17 cellular contexts compared by ENCODE assay signal in the genomic region with DNA sequence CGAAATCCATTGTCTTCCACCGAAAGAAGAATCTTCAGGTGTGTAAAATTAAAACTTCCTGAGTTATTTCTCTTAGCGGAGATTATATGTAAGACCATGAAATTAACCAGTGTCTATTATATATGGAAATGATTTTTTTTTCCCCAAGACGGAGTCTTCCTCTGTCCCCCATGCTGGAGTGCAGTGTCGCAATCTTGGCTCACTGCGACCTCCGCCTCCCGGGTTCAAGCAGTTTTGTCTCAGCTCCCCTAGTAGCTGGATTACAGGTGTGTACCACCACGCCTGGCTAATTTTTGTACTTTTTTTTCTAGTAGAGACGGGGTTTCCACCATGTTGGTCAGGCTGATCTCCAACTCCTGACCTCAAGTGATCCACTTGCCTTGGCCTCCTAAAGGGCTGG. TPM values are rescaled to one million over a fixed set of nuclear protein-coding genes. Genes with fewer than 3 reads are reported as not detected.
DNase-seq lines count a peak whose midpoint lies in the region; ATAC-seq, FAIRE-seq and TF ChIP-seq lines count a peak whose summit lies in the region.
"Had no signal": no experiment of that assay in that cellular context is flagged by ENCODE, and none has a peak within 500 bp of the region (broad histone marks: within the 10 kb centered on the region; RNA-seq: fewer than 3 reads in every experiment).

No MANE protein-coding gene starts in this region.

- no peaks in the 10 kb centered on the region for H3K9me2 ChIP-seq in PC-3 (replicated peaks; ENCODE audit: low read length)

- H3K4me3 Mint-ChIP-seq in central memory CD8-positive, alpha-beta T cell = no peak overlapping the region
- H3K4me3 Mint-ChIP-seq in stimulated activated naive CD8-positive, alpha-beta T cell treated with anti-CD3 and anti-CD28 coated beads, Interleukin-15, amount 100 ng/mL, for 72 hours = peak overlapping the region; percentile 91 to 94

- ATAC-seq in HepG2 (no peak), right lobe of liver (no peak), PC-3 (no peak), GM19455 (IDR thresholded peaks at IDR 0.05; ENCODE audit: unreplicated experiment) (no peak)
- no peak for ATAC-seq in central memory CD8-positive, alpha-beta T cell (replicated peaks; ENCODE audit: extremely low read depth, poor library complexity, severe bottlenecking)
- ATAC-seq in stimulated activated naive CD8-positive, alpha-beta T cell treated with anti-CD3 and anti-CD28 coated beads, Interleukin-15, amount 100 ng/mL, for 72 hours = no peak
- ATAC-seq: esophagus mucosa, psoas muscle had no signal

- no peak for TF ChIP-seq CTCF in HepG2 (CRISPR knock-in tag; IDR thresholded peaks at IDR 0.05)
- TF ChIP-seq CTCF in right lobe of liver (IDR thresholded peaks at IDR 0.05) = no peak
- no peak for TF ChIP-seq CTCF in PC-3 (conservative IDR thresholded peaks at IDR 0.05; ENCODE audit: low read depth, low read length)
- no peak for TF ChIP-seq CTCF in brain microvascular endothelial cell (IDR thresholded peaks at IDR 0.05; ENCODE audit: low read depth, low read length, missing control alignments)

- FAIRE-seq in HepG2 (lab: Jason Lieb, UNC) = no peak
- FAIRE-seq: RCC 7860, TTC549 had no signal

- intact Hi-C loops in HepG2 (cut with micrococcal nuclease; ENCODE audit: unreplicated experiment) (no loop called here), right lobe of liver (cut with DNase I) (no loop called here), PC-3 (cut with micrococcal nuclease) (no loop called here)

- no peak for DNase-seq in HepG2 (ENCODE audit: low spot score)
- no peak for DNase-seq in right lobe of liver
- no peak for DNase-seq in PC-3
- no peak for DNase-seq in central memory CD8-positive, alpha-beta T cell (ENCODE audit: low spot score in 2 of 2)
- DNase-seq in stimulated activated naive CD8-positive, alpha-beta T cell treated with anti-CD3 and anti-CD28 coated beads, Interleukin-15, amount 100 ng/mL, for 72 hours = no peak
- no peak for DNase-seq in globus pallidus (ENCODE audit: low spot score)
- DNase-seq in brain microvascular endothelial cell = no peak
- DNase-seq: cerebellar nuclear complex, midbrain, NCI-H1105, NCI-H446, psoas muscle, stomach had no signal

- CTCF ChIA-PET in HepG2 (lab: Yijun Ruan, JAX; ENCODE audit: low intra/inter-chr PET ratio, low total read pairs) = no interaction called here
- CTCF ChIA-PET in PC-3 (lab: Charles Lee) = no interaction called here

- POLR2A ChIA-PET in HepG2 (lab: Yijun Ruan, JAX) (interaction anchor here (1.1 kb wide), 1 partner anchor 109 kb away, joined by 4 read pairs; no protein-coding TSS in a partner anchor), PC-3 (lab: Charles Lee; ENCODE audit: unreplicated experiment) (no interaction called here)

- WGBS in HepG2 (ENCODE audit: low lambda C conversion rate) = 95% methylated on average over 10 of the region's 10 CpGs
- 78% methylated on average over 5 of the region's 10 CpGs for WGBS in right lobe of liver (ENCODE audit: insufficient coverage, low coverage, low lambda C conversion rate, missing lambda C conversion rate)

- H3K9me3 Mint-ChIP-seq in central memory CD8-positive, alpha-beta T cell = no peaks in the 10 kb centered on the region
- H3K9me3 Mint-ChIP-seq in stimulated activated naive CD8-positive, alpha-beta T cell treated with anti-CD3 and anti-CD28 coated beads, Interleukin-15, amount 100 ng/mL, for 72 hours = no peaks in the 10 kb centered on the region

- H3K4me2 ChIP-seq in HepG2 (ENCODE audit: low read depth, low read length) (0 out of 2 replicates have a peak overlapping the region, but pooled peaks have one; percentile 91), PC-3 (ENCODE audit: low read length) (peak overlapping the region; percentile 92)

- H3K9ac ChIP-seq in HepG2 (ENCODE audit: insufficient read depth, low read depth, low read length) (no peak overlapping the region), PC-3 (ENCODE audit: low read length) (no peak overlapping the region)

- H3K9me3 ChIP-seq in HepG2 (ENCODE audit: low read length) = no peaks in the 10 kb centered on the region
- H3K9me3 ChIP-seq in right lobe of liver = no peaks in the 10 kb centered on the region
- H3K9me3 ChIP-seq in PC-3 (ENCODE audit: low read length) = no peaks in the 10 kb centered on the region
- H3K9me3 ChIP-seq: psoas muscle, stomach had no signal

- H3K4me3 ChIP-seq in HepG2 (replicated peaks in 1 of 3; ENCODE audit: insufficient read depth in 1 of 3, low read depth in 2 of 3, low read length in 3 of 3) = no peak overlapping the region; a peak in 1 of 6 replicates
- no peak overlapping the region for H3K4me3 ChIP-seq in right lobe of liver
- peak overlapping the region; percentile 79 for H3K4me3 ChIP-seq in PC-3 (ENCODE audit: low read length)
- no peak overlapping the region for H3K4me3 ChIP-seq in brain microvascular endothelial cell (ENCODE audit: low read depth, low read length)
- H3K4me3 ChIP-seq: psoas muscle had no signal

- BruUV-seq in HepG2 (replicated peaks; lab: Mats Ljungman, UMichigan) (no TSS peak), PC-3 (replicated peaks; lab: Mats Ljungman, UMichigan) (no TSS peak)

- H3K79me2 ChIP-seq in HepG2 (ENCODE audit: insufficient read depth, low read length) (peaks cover 22% of the 10 kb centered on the region), PC-3 (ENCODE audit: low read length) (peaks cover 50% of the 10 kb centered on the region)

- TF ChIP-seq EP300 in HepG2 (IDR thresholded peaks at IDR 0.05; ENCODE audit: low read depth in 2 of 2, low read length in 2 of 2) (no peak), HepG2 (CRISPR knock-in tag; IDR thresholded peaks at IDR 0.05; ENCODE audit: borderline replicate concordance) (no peak)

- H3K36me3 ChIP-seq in HepG2 (replicated peaks in 1 of 2; ENCODE audit: control insufficient read depth in 1 of 2, insufficient read depth in 2 of 2, low read length in 2 of 2) = peaks cover 11 to 46% of the 10 kb centered on the region in 2 experiments
- H3K36me3 ChIP-seq in right lobe of liver = peaks cover 7 to 39% (median 23%) of the 10 kb centered on the region in 4 donors
- H3K36me3 ChIP-seq in PC-3 (ENCODE audit: low read depth, low read length) = peaks cover 50% of the 10 kb centered on the region
- H3K36me3 ChIP-seq in brain microvascular endothelial cell (replicated peaks) = peaks cover 46% of the 10 kb centered on the region

- H3K4me1 ChIP-seq in HepG2 (ENCODE audit: insufficient read depth, low read length) (peaks cover 75% of the 10 kb centered on the region), right lobe of liver (peaks cover 0 to 27% (median 12%) of the 10 kb centered on the region in 4 donors), PC-3 (ENCODE audit: insufficient read depth, low read length) (peaks cover 26% of the 10 kb centered on the region)

- H3F3A ChIP-seq in PC-3 (ENCODE audit: low read length, unreplicated experiment) = peaks cover 34% of the 10 kb centered on the region

- peaks cover 61% of the 10 kb centered on the region for H3K36me3 Mint-ChIP-seq in central memory CD8-positive, alpha-beta T cell (ENCODE audit: insufficient read depth)

- H2AFZ ChIP-seq in HepG2 (ENCODE audit: low read length) = no peak overlapping the region
- no peak overlapping the region for H2AFZ ChIP-seq in PC-3 (ENCODE audit: low read length)

- H3K27me3 ChIP-seq in HepG2 (ENCODE audit: control insufficient read depth in 1 of 2, insufficient read depth in 2 of 2, low read length in 2 of 2) = peaks cover 1 to 2% of the 10 kb centered on the region in 2 experiments; a peak in 2 of 5 replicates
- H3K27me3 ChIP-seq in right lobe of liver = no peaks in the 10 kb centered on the region
- no peaks in the 10 kb centered on the region for H3K27me3 ChIP-seq in PC-3 (ENCODE audit: low read length)
- no peaks in the 10 kb centered on the region for H3K27me3 ChIP-seq in brain microvascular endothelial cell (replicated peaks)
- H3K27me3 ChIP-seq: stomach had no signal

- TF ChIP-seq POLR2A in HepG2 (IDR thresholded peaks at IDR 0.05; ENCODE audit: insufficient read depth in 1 of 2, low read depth in 2 of 2, low read length in 2 of 2) (no peak), right lobe of liver (IDR thresholded peaks at IDR 0.05) (no peak)

- no peak for TF ChIP-seq RAD21 in HepG2 (CRISPR knock-in tag; IDR thresholded peaks at IDR 0.05)

- H4K20me1 ChIP-seq in HepG2 (ENCODE audit: insufficient read depth, low read length) (peaks cover 28% of the 10 kb centered on the region), PC-3 (ENCODE audit: low read length) (peaks cover 62% of the 10 kb centered on the region)

- H3K27ac Mint-ChIP-seq in central memory CD8-positive, alpha-beta T cell (ENCODE audit: low read depth) = peak overlapping the region; percentile 38
- H3K27ac Mint-ChIP-seq in stimulated activated naive CD8-positive, alpha-beta T cell treated with anti-CD3 and anti-CD28 coated beads, Interleukin-15, amount 100 ng/mL, for 72 hours = peak overlapping the region in 1 of 2 donors; percentile 65

- in situ Hi-C loops in HepG2 (cut with HindIII; ENCODE audit: extremely low pct_ligation_motif_present, low pct_unique_long_range_greater_than_20kb) (loop anchor here (5.0 kb wide), 1 partner anchor 37 kb away; a partner anchor contains a TSS), brain microvascular endothelial cell (cut with HindIII; ENCODE audit: low pct_ligation_motif_present, low sequenced_read_pairs) (no loop called here)

- H3K27me3 Mint-ChIP-seq in central memory CD8-positive, alpha-beta T cell = no peaks in the 10 kb centered on the region
- H3K27me3 Mint-ChIP-seq in stimulated activated naive CD8-positive, alpha-beta T cell treated with anti-CD3 and anti-CD28 coated beads, Interleukin-15, amount 100 ng/mL, for 72 hours = no peaks in the 10 kb centered on the region

- no peak overlapping the region for H3K27ac ChIP-seq in HepG2 (ENCODE audit: extremely low read length, insufficient read depth, low read length)
- no peak overlapping the region for H3K27ac ChIP-seq in right lobe of liver
- H3K27ac ChIP-seq in PC-3 (ENCODE audit: low read length) = no peak overlapping the region
- no peak overlapping the region for H3K27ac ChIP-seq in brain microvascular endothelial cell
- H3K27ac ChIP-seq: psoas muscle, stomach had no signal

- peaks cover 55% of the 10 kb centered on the region for H3K4me1 Mint-ChIP-seq in central memory CD8-positive, alpha-beta T cell
- H3K4me1 Mint-ChIP-seq in stimulated activated naive CD8-positive, alpha-beta T cell treated with anti-CD3 and anti-CD28 coated beads, Interleukin-15, amount 100 ng/mL, for 72 hours = peaks cover 84% of the 10 kb centered on the region

RNA-seq across cellular contexts. Expression of a gene that starts 2.8 kb away (rescaled TPM):
- total RNA-seq in HepG2 (2016; rRNA removed; fragmentation: Illumina TruSeq; extraction: Trizol) (1,630 and 2,526 TPM in 2 replicates), right lobe of liver (100 to 1,000 TPM; 136 to 220 (median 147) TPM), PC-3 (2014; rRNA removed) (3,300 and 3,371 TPM in 2 replicates)
- total RNA-seq in HepG2 (2016; cell fraction: cytosol; rRNA removed; fragmentation: Illumina TruSeq; extraction: Trizol; ENCODE audit: low read depth) = 453 and 456 TPM in 2 replicates
- 1,637 and 2,557 TPM in 2 replicates for total RNA-seq in HepG2 (2016; cell fraction: insoluble cytoplasmic fraction; rRNA removed; fragmentation: Illumina TruSeq; extraction: Trizol)
- 837 and 870 TPM in 2 replicates for total RNA-seq in HepG2 (2016; cell fraction: membrane; rRNA removed; fragmentation: Illumina TruSeq; extraction: Trizol)
- 527 and 560 TPM in 2 replicates for total RNA-seq in HepG2 (2016; cell fraction: nucleus; rRNA removed; fragmentation: Illumina TruSeq; extraction: Trizol)
- 996 and 1,335 TPM in 2 replicates for polyA plus RNA-seq in HepG2 (2011; rRNA removed)
- 979 and 1,087 TPM in 2 replicates for polyA plus RNA-seq in HepG2 (2011; cell fraction: cytosol; rRNA removed)
- 385 and 550 TPM in 2 replicates for polyA plus RNA-seq in HepG2 (2011; cell fraction: nucleus; rRNA removed)
- polyA plus RNA-seq in HepG2 (2012) = 1,088 and 1,104 TPM in 2 replicates
- polyA plus RNA-seq in HepG2 (2016; cell fraction: cytosol; fragmentation: Illumina TruSeq; extraction: Trizol; ENCODE audit: low read depth) = 580 and 585 TPM in 2 replicates
- polyA plus RNA-seq in HepG2 (2016; cell fraction: insoluble cytoplasmic fraction; fragmentation: Illumina TruSeq; extraction: Trizol; ENCODE audit: low read depth) = 2,503 and 2,588 TPM in 2 replicates
- polyA plus RNA-seq in HepG2 (2016; cell fraction: membrane; fragmentation: Illumina TruSeq; extraction: Trizol; ENCODE audit: low read depth) = 756 and 768 TPM in 2 replicates
- polyA plus RNA-seq in HepG2 (2016; cell fraction: nucleus; fragmentation: Illumina TruSeq; extraction: Trizol; ENCODE audit: insufficient read depth, low read depth) = 908 and 932 TPM in 2 replicates
- 405 and 954 TPM in 2 replicates for polyA minus RNA-seq in HepG2 (2011; rRNA and poly(A)+ RNA removed; ENCODE audit: low replicate concordance)
- polyA minus RNA-seq in HepG2 (2011; cell fraction: cytosol; rRNA and poly(A)+ RNA removed) = 424 and 441 TPM in 2 replicates
- 138 and 202 TPM in 2 replicates for polyA minus RNA-seq in HepG2 (2011; cell fraction: nucleus; rRNA and poly(A)+ RNA removed)

RNA-seq across cellular contexts. Expression of a gene that starts 35.6 kb away (rescaled TPM):
- total RNA-seq in HepG2 (2016; rRNA removed; fragmentation: Illumina TruSeq; extraction: Trizol) = 12.4 and 13.4 TPM in 2 replicates
- total RNA-seq in HepG2 (2016; cell fraction: cytosol; rRNA removed; fragmentation: Illumina TruSeq; extraction: Trizol; ENCODE audit: low read depth) = 10.3 and 12.4 TPM in 2 replicates
- total RNA-seq in HepG2 (2016; cell fraction: insoluble cytoplasmic fraction; rRNA removed; fragmentation: Illumina TruSeq; extraction: Trizol) = 11.7 and 13.3 TPM in 2 replicates
- total RNA-seq in HepG2 (2016; cell fraction: membrane; rRNA removed; fragmentation: Illumina TruSeq; extraction: Trizol) = 17.4 and 19.2 TPM in 2 replicates
- 9.3 and 11.7 TPM in 2 replicates for total RNA-seq in HepG2 (2016; cell fraction: nucleus; rRNA removed; fragmentation: Illumina TruSeq; extraction: Trizol)
- 22.8 and 25.1 TPM in 2 replicates for polyA plus RNA-seq in HepG2 (2011; rRNA removed)
- 9.8 and 15.2 TPM in 2 replicates for polyA plus RNA-seq in HepG2 (2011; cell fraction: cytosol; rRNA removed)
- 35.1 and 44.2 TPM in 2 replicates for polyA plus RNA-seq in HepG2 (2011; cell fraction: nucleus; rRNA removed)
- 13.4 and 16.2 TPM in 2 replicates for polyA plus RNA-seq in HepG2 (2012)
- 8.3 and 10.5 TPM in 2 replicates for polyA plus RNA-seq in HepG2 (2016; cell fraction: cytosol; fragmentation: Illumina TruSeq; extraction: Trizol; ENCODE audit: low read depth)
- 13.2 and 13.7 TPM in 2 replicates for polyA plus RNA-seq in HepG2 (2016; cell fraction: insoluble cytoplasmic fraction; fragmentation: Illumina TruSeq; extraction: Trizol; ENCODE audit: low read depth)
- 14.0 and 15.0 TPM in 2 replicates for polyA plus RNA-seq in HepG2 (2016; cell fraction: membrane; fragmentation: Illumina TruSeq; extraction: Trizol; ENCODE audit: low read depth)
- polyA plus RNA-seq in HepG2 (2016; cell fraction: nucleus; fragmentation: Illumina TruSeq; extraction: Trizol; ENCODE audit: insufficient read depth, low read depth) = 18.7 and 22.3 TPM in 2 replicates
- polyA minus RNA-seq in HepG2 (2011; rRNA and poly(A)+ RNA removed; ENCODE audit: low replicate concordance) = 8.4 and 9.4 TPM in 2 replicates
- 7.5 and 8.7 TPM in 2 replicates for polyA minus RNA-seq in HepG2 (2011; cell fraction: cytosol; rRNA and poly(A)+ RNA removed)
- 19.6 and 26.2 TPM in 2 replicates for polyA minus RNA-seq in HepG2 (2011; cell fraction: nucleus; rRNA and poly(A)+ RNA removed)
- total RNA-seq in right lobe of liver = 10 to 100 TPM in 1 of 6 experiments, 1 to 10 TPM in 5; 5.3 to 11.8 (median 7.2) TPM
- total RNA-seq in PC-3 (2014; rRNA removed) = 18.2 and 24.0 TPM in 2 replicates
